ENCODE assay signal across 12 cellular contexts in the genomic region with DNA sequence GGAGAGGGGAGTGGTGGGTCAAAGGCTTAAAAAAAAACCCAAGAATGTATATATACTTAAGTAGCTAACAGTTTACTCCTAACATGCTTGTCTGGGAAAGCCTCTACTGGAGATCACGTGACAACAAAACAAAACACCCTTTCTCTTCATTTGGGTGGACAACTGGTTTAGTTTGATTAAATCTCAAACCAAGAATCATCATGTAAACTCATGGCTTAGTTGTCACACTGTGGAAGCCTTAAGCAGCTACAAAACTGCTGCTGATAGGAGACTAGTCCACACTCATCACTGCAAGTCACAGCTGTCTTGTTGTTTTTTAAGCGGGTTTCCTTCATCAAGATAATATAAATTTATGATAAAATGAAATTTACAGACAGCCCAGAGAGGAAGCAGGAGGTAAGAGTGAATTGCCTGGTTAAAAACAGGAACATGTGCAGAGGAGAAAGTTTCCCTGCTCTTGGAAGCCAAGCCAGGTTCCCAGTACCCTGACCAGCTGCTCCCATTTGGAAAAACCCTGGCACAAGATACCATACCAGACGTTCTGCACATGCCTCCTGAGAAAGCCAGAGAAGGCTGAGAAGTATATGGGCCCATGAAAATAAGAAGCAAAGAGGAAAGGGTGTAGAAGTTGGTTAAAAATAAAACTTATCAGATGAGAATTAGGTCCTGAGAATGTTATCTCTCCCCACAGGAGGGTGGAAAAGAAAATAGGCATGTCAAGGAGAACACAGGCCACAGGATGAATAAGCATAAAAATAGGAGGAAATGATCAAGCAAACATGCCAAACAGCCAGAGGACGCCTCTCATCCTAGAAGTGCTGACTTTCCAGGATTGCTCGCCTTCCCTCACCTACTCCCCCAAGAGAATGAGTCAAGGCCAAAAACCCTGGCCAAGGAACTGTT. TPM values are rescaled to one million over a fixed set of nuclear protein-coding genes. Genes with fewer than 3 reads are reported as not detected.
A peak's percentile ranks its signal among the peaks of the same experiment; 100 is the strongest.
DNase-seq lines count a peak whose midpoint lies in the region; ATAC-seq, FAIRE-seq and TF ChIP-seq lines count a peak whose summit lies in the region.
"Had no signal": no experiment of that assay in that cellular context is flagged by ENCODE, and none has a peak within 500 bp of the region (broad histone marks: within the 10 kb centered on the region; RNA-seq: fewer than 3 reads in every experiment).

No MANE protein-coding gene starts in this region.

- in situ Hi-C loops in brain microvascular endothelial cell (cut with HindIII; ENCODE audit: low pct_ligation_motif_present, low sequenced_read_pairs), result no loop called here

- FAIRE-seq in urothelium cell line (lab: Jason Lieb, UNC), result no peak

- H3K36me3 ChIP-seq in SK-N-SH (replicated peaks in 1 of 2; ENCODE audit: control insufficient read depth in 1 of 2, insufficient read depth in 2 of 2, low read length in 1 of 2), result no peaks in the 10 kb centered on the region
- no peaks in the 10 kb centered on the region for H3K36me3 ChIP-seq in brain microvascular endothelial cell (replicated peaks)
- H3K36me3 ChIP-seq: upper lobe of left lung had no signal

- H3K9me3 ChIP-seq in SK-N-SH, result no peaks in the 10 kb centered on the region
- H3K9me3 ChIP-seq: upper lobe of left lung had no signal

- H3K9ac ChIP-seq in SK-N-SH, result no peak overlapping the region

- no peak for ATAC-seq in SK-N-SH treated with all-trans-retinoic acid at 6 μM for 48 hours
- no peak for ATAC-seq in HG02938 (IDR thresholded peaks at IDR 0.05; ENCODE audit: unreplicated experiment)
- no peak for ATAC-seq in HG02852 (IDR thresholded peaks at IDR 0.05; ENCODE audit: unreplicated experiment)

- POLR2A ChIA-PET in SK-N-SH (lab: Yijun Ruan, JAX), result no interaction called here

- no peak overlapping the region for H3K27ac ChIP-seq in SK-N-SH (ENCODE audit: low read depth in 2 of 2, low read length in 1 of 2)
- no peak overlapping the region for H3K27ac ChIP-seq in brain microvascular endothelial cell

- no peak for TF ChIP-seq EP300 in SK-N-SH (IDR thresholded peaks at IDR 0.05; ENCODE audit: borderline replicate concordance in 1 of 2, low read depth in 1 of 2, low read length in 1 of 2)

- CTCF ChIA-PET in SK-N-SH (lab: Yijun Ruan, JAX), result no interaction called here

- no peak overlapping the region for H3K4me2 ChIP-seq in SK-N-SH

- TF ChIP-seq CTCF in SK-N-SH (IDR thresholded peaks at IDR 0.05) (no peak), brain microvascular endothelial cell (IDR thresholded peaks at IDR 0.05; ENCODE audit: low read depth, low read length, missing control alignments) (no peak)

- H3K4me1 ChIP-seq in SK-N-SH (ENCODE audit: control insufficient read depth in 1 of 2, insufficient read depth in 2 of 2, low read depth in 1 of 2, low read length in 1 of 2), result peaks cover 5% of the 10 kb centered on the region in 2 experiments; a peak in 2 of 4 replicates

- H3K79me2 ChIP-seq in SK-N-SH (ENCODE audit: insufficient read depth), result no peaks in the 10 kb centered on the region

- WGBS in SK-N-SH (ENCODE audit: low lambda C conversion rate), result 44% methylated on average over 5 of the region's 5 CpGs

- no peaks in the 10 kb centered on the region for H4K20me1 ChIP-seq in SK-N-SH (ENCODE audit: insufficient read depth)

- no peaks in the 10 kb centered on the region for H3K9me2 ChIP-seq in SK-N-SH

- H3K4me3 ChIP-seq in SK-N-SH (ENCODE audit: low read depth in 2 of 2, low read length in 1 of 2) (no peak overlapping the region), brain microvascular endothelial cell (ENCODE audit: low read depth, low read length) (no peak overlapping the region)
- H3K4me3 ChIP-seq: upper lobe of left lung had no signal

- no peak for DNase-seq in SK-N-SH
- peak; percentile 40 for DNase-seq in brain microvascular endothelial cell
- DNase-seq in kidney glomerular epithelial cell (lab: John Stamatoyannopoulos, UW), result peak; percentile 75
- peak; percentile 35 for DNase-seq in urothelium cell line (ENCODE audit: low spot score)
- no peak for DNase-seq in activated CD4-positive, alpha-beta T cell treated with anti-CD3 and anti-CD28 coated beads, Interleukin-2, amount 50 U/mL, for 48 hours
- DNase-seq: activated T-cell treated with anti-CD3 and anti-CD28 coated beads, Interleukin-2, amount 50 U/mL, for 1 hour; NCI-H1436 treated with DMSO at 0.1 percent for 48 hours; stimulated activated CD4-positive, alpha-beta T cell treated with anti-CD3 and anti-CD28 coated beads, Interleukin-1b, Interleukin-23, amount 100 ng/mL, for 48 hours; upper lobe of left lung had no signal

- no peaks in the 10 kb centered on the region for H3K27me3 ChIP-seq in SK-N-SH (ENCODE audit: insufficient read depth)
- H3K27me3 ChIP-seq in brain microvascular endothelial cell (replicated peaks), result no peaks in the 10 kb centered on the region
- H3K27me3 ChIP-seq: upper lobe of left lung had no signal

- no peaks in the 10 kb centered on the region for H3F3A ChIP-seq in SK-N-SH (replicated peaks; ENCODE audit: insufficient read depth)

- no peak for TF ChIP-seq RAD21 in SK-N-SH (IDR thresholded peaks at IDR 0.05; ENCODE audit: low read length)

- no peak overlapping the region; the same call in 1 of the 2 replicates for H2AFZ ChIP-seq in SK-N-SH (ENCODE audit: low read depth)

TF ChIP-seq in SK-N-SH, 30 proteins besides CTCF, POLR2A, EP300 and RAD21 (continues in another document):
- no peak for TF ChIP-seq IRF3 (IDR thresholded peaks at IDR 0.05; ENCODE audit: low read depth, low read length)

TF ChIP-seq in SK-N-SH treated with all-trans-retinoic acid at 6 μM for 48 hours, 23 proteins besides CTCF, POLR2A, EP300 and RAD21:
- no peak for TF ChIP-seq ZFP3 (CRISPR knock-in tag; IDR thresholded peaks at IDR 0.05)
- TF ChIP-seq ZFP30 (CRISPR knock-in tag; IDR thresholded peaks at IDR 0.05), result no peak

RNA-seq across cellular contexts. Expression of gene EGLN3, which starts 34.0 kb away (rescaled TPM):
- 0.31 and 0.76 TPM in 2 replicates for polyA plus RNA-seq in SK-N-SH (2012; rRNA removed)
- polyA plus RNA-seq in SK-N-SH (2012; cell fraction: cytosol; rRNA removed), result 0.36 and 0.43 TPM in 2 replicates
- polyA plus RNA-seq in SK-N-SH (2012; cell fraction: nucleus; rRNA removed), result 0.14 and 0.26 TPM in 2 replicates

Comparison
In these comparisons a context has a peak if more than half of its experiments do, and no peak if none do; other contexts are left out.
1. DNase-seq: peak in brain microvascular endothelial cell (single experiment), kidney glomerular epithelial cell (single experiment) and urothelium cell line (single experiment); none in SK-N-SH (single experiment) and activated CD4-positive, alpha-beta T cell treated with anti-CD3 and anti-CD28 coated beads, Interleukin-2, amount 50 U/mL, for 48 hours (0 of 2).